ENCODE assay signal across 1 cellular context in the genomic region with DNA sequence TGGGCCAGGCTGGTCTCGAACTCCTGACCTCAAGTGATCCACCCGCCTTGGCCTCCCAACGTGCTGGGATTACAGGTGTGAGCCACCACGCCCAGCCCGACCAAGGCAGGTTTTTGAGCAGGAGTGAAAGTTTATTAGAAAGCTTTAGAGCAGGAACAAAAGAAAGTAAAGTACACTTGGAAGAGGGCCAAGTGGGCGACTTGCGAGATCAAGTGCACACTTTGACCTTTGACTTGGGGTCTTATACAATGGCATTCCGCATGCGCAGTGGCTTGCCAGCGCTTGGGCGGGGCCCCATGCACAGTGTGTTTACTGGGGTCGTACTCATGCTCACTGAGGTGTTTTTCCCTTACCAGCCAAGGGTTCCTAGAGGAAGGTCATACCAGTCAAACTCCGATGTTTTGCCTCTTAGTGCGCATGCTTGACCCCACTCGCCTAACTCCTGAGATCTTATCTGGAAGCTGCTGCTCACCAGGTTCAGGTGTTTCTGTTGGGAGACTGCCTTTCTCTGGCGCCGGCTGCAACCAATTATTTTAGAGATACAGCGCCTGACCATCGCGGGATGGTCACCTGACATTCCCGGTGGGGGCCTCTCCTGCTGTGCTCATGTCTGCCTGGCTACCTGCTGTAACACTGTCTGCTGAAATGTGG.
A peak's percentile ranks its signal among the peaks of the same experiment; 100 is the strongest.
TF ChIP-seq lines count a peak whose summit lies in the region.

No MANE protein-coding gene starts in this region.

TF ChIP-seq in HEK293, 187 proteins besides CTCF, POLR2A, EP300 and RAD21:
- TF ChIP-seq, protein P1, sequence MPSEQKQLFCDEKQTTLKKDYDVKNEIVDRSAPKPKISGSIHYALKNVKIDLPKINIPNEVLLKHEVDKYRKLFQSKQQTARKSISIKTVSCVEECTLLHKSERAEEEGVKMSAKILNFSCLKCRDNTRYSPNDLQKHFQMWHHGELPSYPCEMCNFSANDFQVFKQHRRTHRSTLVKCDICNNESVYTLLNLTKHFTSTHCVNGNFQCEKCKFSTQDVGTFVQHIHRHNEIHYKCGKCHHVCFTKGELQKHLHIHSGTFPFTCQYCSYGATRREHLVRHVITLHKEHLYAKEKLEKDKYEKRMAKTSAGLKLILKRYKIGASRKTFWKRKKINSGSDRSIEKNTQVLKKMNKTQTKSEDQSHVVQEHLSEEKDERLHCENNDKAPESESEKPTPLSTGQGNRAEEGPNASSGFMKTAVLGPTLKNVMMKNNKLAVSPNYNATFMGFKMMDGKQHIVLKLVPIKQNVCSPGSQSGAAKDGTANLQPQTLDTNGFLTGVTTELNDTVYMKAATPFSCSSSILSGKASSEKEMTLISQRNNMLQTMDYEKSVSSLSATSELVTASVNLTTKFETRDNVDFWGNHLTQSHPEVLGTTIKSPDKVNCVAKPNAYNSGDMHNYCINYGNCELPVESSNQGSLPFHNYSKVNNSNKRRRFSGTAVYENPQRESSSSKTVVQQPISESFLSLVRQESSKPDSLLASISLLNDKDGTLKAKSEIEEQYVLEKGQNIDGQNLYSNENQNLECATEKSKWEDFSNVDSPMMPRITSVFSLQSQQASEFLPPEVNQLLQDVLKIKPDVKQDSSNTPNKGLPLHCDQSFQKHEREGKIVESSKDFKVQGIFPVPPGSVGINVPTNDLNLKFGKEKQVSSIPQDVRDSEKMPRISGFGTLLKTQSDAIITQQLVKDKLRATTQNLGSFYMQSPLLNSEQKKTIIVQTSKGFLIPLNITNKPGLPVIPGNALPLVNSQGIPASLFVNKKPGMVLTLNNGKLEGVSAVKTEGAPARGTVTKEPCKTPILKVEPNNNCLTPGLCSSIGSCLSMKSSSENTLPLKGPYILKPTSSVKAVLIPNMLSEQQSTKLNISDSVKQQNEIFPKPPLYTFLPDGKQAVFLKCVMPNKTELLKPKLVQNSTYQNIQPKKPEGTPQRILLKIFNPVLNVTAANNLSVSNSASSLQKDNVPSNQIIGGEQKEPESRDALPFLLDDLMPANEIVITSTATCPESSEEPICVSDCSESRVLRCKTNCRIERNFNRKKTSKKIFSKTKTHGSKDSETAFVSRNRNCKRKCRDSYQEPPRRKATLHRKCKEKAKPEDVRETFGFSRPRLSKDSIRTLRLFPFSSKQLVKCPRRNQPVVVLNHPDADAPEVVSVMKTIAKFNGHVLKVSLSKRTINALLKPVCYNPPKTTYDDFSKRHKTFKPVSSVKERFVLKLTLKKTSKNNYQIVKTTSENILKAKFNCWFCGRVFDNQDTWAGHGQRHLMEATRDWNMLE (tag by site-specific recombination; conservative IDR thresholded peaks at IDR 0.05; ENCODE audit: low read depth), result no peak
- TF ChIP-seq, protein P2, sequence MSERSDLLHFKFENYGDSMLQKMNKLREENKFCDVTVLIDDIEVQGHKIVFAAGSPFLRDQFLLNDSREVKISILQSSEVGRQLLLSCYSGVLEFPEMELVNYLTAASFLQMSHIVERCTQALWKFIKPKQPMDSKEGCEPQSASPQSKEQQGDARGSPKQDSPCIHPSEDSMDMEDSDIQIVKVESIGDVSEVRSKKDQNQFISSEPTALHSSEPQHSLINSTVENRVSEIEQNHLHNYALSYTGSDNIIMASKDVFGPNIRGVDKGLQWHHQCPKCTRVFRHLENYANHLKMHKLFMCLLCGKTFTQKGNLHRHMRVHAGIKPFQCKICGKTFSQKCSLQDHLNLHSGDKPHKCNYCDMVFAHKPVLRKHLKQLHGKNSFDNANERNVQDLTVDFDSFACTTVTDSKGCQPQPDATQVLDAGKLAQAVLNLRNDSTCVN (tag by site-specific recombination; optimal IDR thresholded peaks at IDR 0.05), result no peak
- TF ChIP-seq PRDM1 (tag by site-specific recombination; IDR thresholded peaks at IDR 0.05), result peak; percentile 60
- no peak for TF ChIP-seq ZNF670 (tag by site-specific recombination; IDR thresholded peaks at IDR 0.05; ENCODE audit: low read depth)
- TF ChIP-seq, protein P3, sequence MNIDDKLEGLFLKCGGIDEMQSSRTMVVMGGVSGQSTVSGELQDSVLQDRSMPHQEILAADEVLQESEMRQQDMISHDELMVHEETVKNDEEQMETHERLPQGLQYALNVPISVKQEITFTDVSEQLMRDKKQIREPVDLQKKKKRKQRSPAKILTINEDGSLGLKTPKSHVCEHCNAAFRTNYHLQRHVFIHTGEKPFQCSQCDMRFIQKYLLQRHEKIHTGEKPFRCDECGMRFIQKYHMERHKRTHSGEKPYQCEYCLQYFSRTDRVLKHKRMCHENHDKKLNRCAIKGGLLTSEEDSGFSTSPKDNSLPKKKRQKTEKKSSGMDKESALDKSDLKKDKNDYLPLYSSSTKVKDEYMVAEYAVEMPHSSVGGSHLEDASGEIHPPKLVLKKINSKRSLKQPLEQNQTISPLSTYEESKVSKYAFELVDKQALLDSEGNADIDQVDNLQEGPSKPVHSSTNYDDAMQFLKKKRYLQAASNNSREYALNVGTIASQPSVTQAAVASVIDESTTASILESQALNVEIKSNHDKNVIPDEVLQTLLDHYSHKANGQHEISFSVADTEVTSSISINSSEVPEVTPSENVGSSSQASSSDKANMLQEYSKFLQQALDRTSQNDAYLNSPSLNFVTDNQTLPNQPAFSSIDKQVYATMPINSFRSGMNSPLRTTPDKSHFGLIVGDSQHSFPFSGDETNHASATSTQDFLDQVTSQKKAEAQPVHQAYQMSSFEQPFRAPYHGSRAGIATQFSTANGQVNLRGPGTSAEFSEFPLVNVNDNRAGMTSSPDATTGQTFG (tag by site-specific recombination; IDR thresholded peaks at IDR 0.05; ENCODE audit: borderline replicate concordance), result no peak
- TF ChIP-seq GLIS1 (tag by site-specific recombination; IDR thresholded peaks at IDR 0.05), result 0 out of 2 replicates have a peak, but pooled peaks have one; percentile 13
- TF ChIP-seq, protein P4, sequence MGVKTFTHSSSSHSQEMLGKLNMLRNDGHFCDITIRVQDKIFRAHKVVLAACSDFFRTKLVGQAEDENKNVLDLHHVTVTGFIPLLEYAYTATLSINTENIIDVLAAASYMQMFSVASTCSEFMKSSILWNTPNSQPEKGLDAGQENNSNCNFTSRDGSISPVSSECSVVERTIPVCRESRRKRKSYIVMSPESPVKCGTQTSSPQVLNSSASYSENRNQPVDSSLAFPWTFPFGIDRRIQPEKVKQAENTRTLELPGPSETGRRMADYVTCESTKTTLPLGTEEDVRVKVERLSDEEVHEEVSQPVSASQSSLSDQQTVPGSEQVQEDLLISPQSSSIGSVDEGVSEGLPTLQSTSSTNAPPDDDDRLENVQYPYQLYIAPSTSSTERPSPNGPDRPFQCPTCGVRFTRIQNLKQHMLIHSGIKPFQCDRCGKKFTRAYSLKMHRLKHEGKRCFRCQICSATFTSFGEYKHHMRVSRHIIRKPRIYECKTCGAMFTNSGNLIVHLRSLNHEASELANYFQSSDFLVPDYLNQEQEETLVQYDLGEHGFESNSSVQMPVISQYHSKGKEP (tag by site-specific recombination; IDR thresholded peaks at IDR 0.05), result no peak
- TF ChIP-seq, protein P5, sequence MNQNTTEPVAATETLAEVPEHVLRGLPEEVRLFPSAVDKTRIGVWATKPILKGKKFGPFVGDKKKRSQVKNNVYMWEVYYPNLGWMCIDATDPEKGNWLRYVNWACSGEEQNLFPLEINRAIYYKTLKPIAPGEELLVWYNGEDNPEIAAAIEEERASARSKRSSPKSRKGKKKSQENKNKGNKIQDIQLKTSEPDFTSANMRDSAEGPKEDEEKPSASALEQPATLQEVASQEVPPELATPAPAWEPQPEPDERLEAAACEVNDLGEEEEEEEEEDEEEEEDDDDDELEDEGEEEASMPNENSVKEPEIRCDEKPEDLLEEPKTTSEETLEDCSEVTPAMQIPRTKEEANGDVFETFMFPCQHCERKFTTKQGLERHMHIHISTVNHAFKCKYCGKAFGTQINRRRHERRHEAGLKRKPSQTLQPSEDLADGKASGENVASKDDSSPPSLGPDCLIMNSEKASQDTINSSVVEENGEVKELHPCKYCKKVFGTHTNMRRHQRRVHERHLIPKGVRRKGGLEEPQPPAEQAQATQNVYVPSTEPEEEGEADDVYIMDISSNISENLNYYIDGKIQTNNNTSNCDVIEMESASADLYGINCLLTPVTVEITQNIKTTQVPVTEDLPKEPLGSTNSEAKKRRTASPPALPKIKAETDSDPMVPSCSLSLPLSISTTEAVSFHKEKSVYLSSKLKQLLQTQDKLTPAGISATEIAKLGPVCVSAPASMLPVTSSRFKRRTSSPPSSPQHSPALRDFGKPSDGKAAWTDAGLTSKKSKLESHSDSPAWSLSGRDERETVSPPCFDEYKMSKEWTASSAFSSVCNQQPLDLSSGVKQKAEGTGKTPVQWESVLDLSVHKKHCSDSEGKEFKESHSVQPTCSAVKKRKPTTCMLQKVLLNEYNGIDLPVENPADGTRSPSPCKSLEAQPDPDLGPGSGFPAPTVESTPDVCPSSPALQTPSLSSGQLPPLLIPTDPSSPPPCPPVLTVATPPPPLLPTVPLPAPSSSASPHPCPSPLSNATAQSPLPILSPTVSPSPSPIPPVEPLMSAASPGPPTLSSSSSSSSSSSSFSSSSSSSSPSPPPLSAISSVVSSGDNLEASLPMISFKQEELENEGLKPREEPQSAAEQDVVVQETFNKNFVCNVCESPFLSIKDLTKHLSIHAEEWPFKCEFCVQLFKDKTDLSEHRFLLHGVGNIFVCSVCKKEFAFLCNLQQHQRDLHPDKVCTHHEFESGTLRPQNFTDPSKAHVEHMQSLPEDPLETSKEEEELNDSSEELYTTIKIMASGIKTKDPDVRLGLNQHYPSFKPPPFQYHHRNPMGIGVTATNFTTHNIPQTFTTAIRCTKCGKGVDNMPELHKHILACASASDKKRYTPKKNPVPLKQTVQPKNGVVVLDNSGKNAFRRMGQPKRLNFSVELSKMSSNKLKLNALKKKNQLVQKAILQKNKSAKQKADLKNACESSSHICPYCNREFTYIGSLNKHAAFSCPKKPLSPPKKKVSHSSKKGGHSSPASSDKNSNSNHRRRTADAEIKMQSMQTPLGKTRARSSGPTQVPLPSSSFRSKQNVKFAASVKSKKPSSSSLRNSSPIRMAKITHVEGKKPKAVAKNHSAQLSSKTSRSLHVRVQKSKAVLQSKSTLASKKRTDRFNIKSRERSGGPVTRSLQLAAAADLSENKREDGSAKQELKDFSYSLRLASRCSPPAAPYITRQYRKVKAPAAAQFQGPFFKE (tag by site-specific recombination; IDR thresholded peaks at IDR 0.05; ENCODE audit: borderline replicate concordance), result no peak
- TF ChIP-seq IKZF3 (tag by site-specific recombination; IDR thresholded peaks at IDR 0.05), result no peak
